In genomic region chr11:34907934-34908593, GRCh38 we compare ENCODE assay signal across 21 cellular contexts. TPM values are rescaled to one million over a fixed set of nuclear protein-coding genes. Genes with fewer than 3 reads are reported as not detected.
A peak's percentile ranks its signal among the peaks of the same experiment; 100 is the strongest.
DNase-seq lines count a peak whose midpoint lies in the region; ATAC-seq, FAIRE-seq and TF ChIP-seq lines count a peak whose summit lies in the region.
"Had no signal": no experiment of that assay in that cellular context is flagged by ENCODE, and none has a peak within 500 bp of the region (broad histone marks: within the 10 kb centered on the region; RNA-seq: fewer than 3 reads in every experiment).

No MANE protein-coding gene starts in this region.

- intact Hi-C loops in endothelial cell of umbilical vein (cut with micrococcal nuclease) (no loop called here), Right ventricle myocardium inferior (cut with DNase I) (no loop called here)
- intact Hi-C loops in activated T-helper 1 cell treated with anti-CD3 and anti-CD28 coated beads, Interleukin-12 subunit alpha, Interleukin-12 subunit beta, Interleukin-2, Interleukin-4 antibody, amounts not matched to agents 30 ng/mL and 10 ng/mL and 1 ng/mL, durations not matched to agents 14 hours and 24 hours and 36 hours (cut with micrococcal nuclease): no loop called here

- no peaks in the 10 kb centered on the region for H4K20me1 ChIP-seq in endothelial cell of umbilical vein (replicated peaks; ENCODE audit: control insufficient read depth, extremely low read depth, insufficient read depth, low read length)

- no peak overlapping the region for H2AFZ ChIP-seq in endothelial cell of umbilical vein (ENCODE audit: low read depth, low read length)

- no peaks in the 10 kb centered on the region for H3K9me3 ChIP-seq in KOPT-K1 (ENCODE audit: insufficient read depth, low read length, poor library complexity, severe bottlenecking)
- no peaks in the 10 kb centered on the region for H3K9me3 ChIP-seq in endothelial cell of umbilical vein (replicated peaks; ENCODE audit: control insufficient read depth, insufficient read depth, low read length)
- H3K9me3 ChIP-seq: tibial nerve had no signal

- peaks cover 5% of the 10 kb centered on the region for H3K4me1 ChIP-seq in endothelial cell of umbilical vein (ENCODE audit: control insufficient read depth, extremely low read depth, insufficient read depth, low read length)

- no peaks in the 10 kb centered on the region for H3K27me3 ChIP-seq in endothelial cell of umbilical vein (ENCODE audit: control insufficient read depth in 2 of 2, insufficient read depth in 2 of 2, low read length in 2 of 2)
- H3K27me3 ChIP-seq: tibial nerve had no signal

- CTCF ChIA-PET in endothelial cell of umbilical vein (lab: Charles Lee): interaction anchor here (1.2 kb wide), 1 partner anchor 11 kb away, joined by 3 read pairs; no protein-coding TSS in a partner anchor

- no peak overlapping the region for H3K4me3 ChIP-seq in endothelial cell of umbilical vein (replicated peaks in 1 of 3; ENCODE audit: insufficient read depth in 1 of 3, low read depth in 1 of 3, low read length in 3 of 3)
- H3K4me3 ChIP-seq: tibial nerve had no signal

- FAIRE-seq in H54 (lab: Jason Lieb, UNC) (peak; percentile 74), endothelial cell of umbilical vein (lab: Jason Lieb, UNC) (no peak)
- FAIRE-seq: D721Med, endometrium, HTR-8/SVneo had no signal

- POLR2A ChIA-PET in endothelial cell of umbilical vein (lab: Charles Lee): no interaction called here

- TF ChIP-seq POLR2A in GM18505 (IDR thresholded peaks at IDR 0.05; ENCODE audit: borderline replicate concordance, extremely low read depth, insufficient read depth, insufficient read length) (no peak), H54 (IDR thresholded peaks at IDR 0.05; ENCODE audit: low read depth, low read length) (no peak), endothelial cell of umbilical vein (IDR thresholded peaks at IDR 0.05; ENCODE audit: low read depth, low read length) (no peak)

- H3K27ac ChIP-seq in KOPT-K1 (ENCODE audit: low read depth, low read length, poor library complexity, severe bottlenecking) (peak overlapping the region; percentile 45), endothelial cell of umbilical vein (ENCODE audit: insufficient read depth, low read depth, low read length) (no peak overlapping the region)
- H3K27ac ChIP-seq: tibial nerve had no signal

- no peak overlapping the region for H3K27ac Mint-ChIP-seq in activated T-helper 1 cell treated with anti-CD3 and anti-CD28 coated beads, Interleukin-12 subunit alpha, Interleukin-12 subunit beta, Interleukin-2, Interleukin-4 antibody, amounts not matched to agents 30 ng/mL and 10 ng/mL and 1 ng/mL, durations not matched to agents 14 hours and 24 hours and 36 hours

- BruUV-seq in endothelial cell of umbilical vein (replicated peaks; lab: Mats Ljungman, UMichigan): no TSS peak

- H3K36me3 Mint-ChIP-seq in activated T-helper 1 cell treated with anti-CD3 and anti-CD28 coated beads, Interleukin-12 subunit alpha, Interleukin-12 subunit beta, Interleukin-2, Interleukin-4 antibody, amounts not matched to agents 30 ng/mL and 10 ng/mL and 1 ng/mL, durations not matched to agents 14 hours and 24 hours and 36 hours (ENCODE audit: low read depth): peaks cover 12% of the 10 kb centered on the region

- no peak overlapping the region for H3K4me3 Mint-ChIP-seq in activated T-helper 1 cell treated with anti-CD3 and anti-CD28 coated beads, Interleukin-12 subunit alpha, Interleukin-12 subunit beta, Interleukin-2, Interleukin-4 antibody, amounts not matched to agents 30 ng/mL and 10 ng/mL and 1 ng/mL, durations not matched to agents 14 hours and 24 hours and 36 hours

- H3K9me1 ChIP-seq in endothelial cell of umbilical vein (replicated peaks; ENCODE audit: control insufficient read depth, extremely low read depth, insufficient read depth, low read length): no peaks in the 10 kb centered on the region

- H3K79me2 ChIP-seq in endothelial cell of umbilical vein (ENCODE audit: control insufficient read depth, insufficient read depth, low read length): no peaks in the 10 kb centered on the region

- TF ChIP-seq CTCF in endothelial cell of umbilical vein (IDR thresholded peaks at IDR 0.05; ENCODE audit: extremely low read depth in 1 of 2, insufficient read depth in 1 of 2, low read depth in 1 of 2, low read length in 2 of 2): no peak

- H3K4me2 ChIP-seq in endothelial cell of umbilical vein (ENCODE audit: insufficient read depth, low read length): no peak overlapping the region

- ATAC-seq in GM18505 (IDR thresholded peaks at IDR 0.05; ENCODE audit: unreplicated experiment) (peak; percentile 62), Right ventricle myocardium inferior (no peak)

- H3K27me3 Mint-ChIP-seq in activated T-helper 1 cell treated with anti-CD3 and anti-CD28 coated beads, Interleukin-12 subunit alpha, Interleukin-12 subunit beta, Interleukin-2, Interleukin-4 antibody, amounts not matched to agents 30 ng/mL and 10 ng/mL and 1 ng/mL, durations not matched to agents 14 hours and 24 hours and 36 hours (ENCODE audit: insufficient read depth): no peaks in the 10 kb centered on the region

- H3K36me3 ChIP-seq in KOPT-K1 (ENCODE audit: insufficient read depth, low read length) (peaks cover 5% of the 10 kb centered on the region), endothelial cell of umbilical vein (ENCODE audit: control insufficient read depth in 2 of 2, extremely low read depth in 1 of 2, insufficient read depth in 2 of 2, low read length in 2 of 2) (no peaks in the 10 kb centered on the region)

- DNase-seq in H54 (ENCODE audit: insufficient read length, low spot score) (no peak), endothelial cell of umbilical vein (ENCODE audit: low read depth, low spot score) (peak; percentile 24), NCI-H2029 (lab: John Stamatoyannopoulos, UW) (no peak), Right ventricle myocardium inferior (ENCODE audit: missing footprints) (no peak), T-helper 9 cell (no peak)
- DNase-seq in activated T-helper 1 cell treated with anti-CD3 and anti-CD28 coated beads, Interleukin-12 subunit alpha, Interleukin-12 subunit beta, Interleukin-2, Interleukin-4 antibody, amounts not matched to agents 30 ng/mL and 10 ng/mL and 1 ng/mL, durations not matched to agents 14 hours and 24 hours and 36 hours (ENCODE audit: low spot score): no peak
- DNase-seq: activated CD4-positive, alpha-beta T cell treated with anti-CD3 and anti-CD28 coated beads for 1 hour; activated gamma-delta T cell treated with Interleukin-2 at 50 U/mL for 16 hours; aorta; GF-D8; hypothalamus; NCI-H187; NCI-H446 treated with DMSO at 0.1 percent for 48 hours; stimulated activated naive CD4-positive, alpha-beta T cell; T1000 had no signal

- no peaks in the 10 kb centered on the region for H3K4me1 Mint-ChIP-seq in activated T-helper 1 cell treated with anti-CD3 and anti-CD28 coated beads, Interleukin-12 subunit alpha, Interleukin-12 subunit beta, Interleukin-2, Interleukin-4 antibody, amounts not matched to agents 30 ng/mL and 10 ng/mL and 1 ng/mL, durations not matched to agents 14 hours and 24 hours and 36 hours (ENCODE audit: low read depth)

- dilution Hi-C loops in endothelial cell of umbilical vein (cut with MboI; ENCODE audit: extremely low pct_ligation_motif_present, low sequenced_read_pairs): no loop called here

- H3K9me3 Mint-ChIP-seq in activated T-helper 1 cell treated with anti-CD3 and anti-CD28 coated beads, Interleukin-12 subunit alpha, Interleukin-12 subunit beta, Interleukin-2, Interleukin-4 antibody, amounts not matched to agents 30 ng/mL and 10 ng/mL and 1 ng/mL, durations not matched to agents 14 hours and 24 hours and 36 hours: peaks cover 17% of the 10 kb centered on the region

- H3K9ac ChIP-seq in endothelial cell of umbilical vein (replicated peaks; ENCODE audit: extremely low read depth, insufficient read depth, low read length): no peak overlapping the region

TF ChIP-seq in endothelial cell of umbilical vein, 7 proteins besides CTCF, POLR2A, EP300 and RAD21 (continues in another document):
- TF ChIP-seq EZH2 (IDR thresholded peaks at IDR 0.05; ENCODE audit: borderline replicate concordance, low read depth, low read length, severe bottlenecking): no peak
- TF ChIP-seq MAX (IDR thresholded peaks at IDR 0.05; ENCODE audit: insufficient read depth, insufficient read length): no peak
- TF ChIP-seq FOS (IDR thresholded peaks at IDR 0.05; ENCODE audit: borderline replicate concordance, insufficient read depth, low read length): peak; percentile 66
- no peak for TF ChIP-seq MYC (IDR thresholded peaks at IDR 0.05; ENCODE audit: low read depth, low read length)
- no peak for TF ChIP-seq GATA2 (IDR thresholded peaks at IDR 0.05; ENCODE audit: insufficient read depth, insufficient read length, low read depth, low read length)

RNA-seq across cellular contexts. Expression of gene APIP, which starts 8.1 kb away (rescaled TPM):
- total RNA-seq in endothelial cell of umbilical vein: 25.9 and 26.9 TPM in 2 replicates
- polyA plus RNA-seq in endothelial cell of umbilical vein: 5.1 and 10.0 TPM in 2 replicates
- 17.3 and 17.4 TPM in 2 replicates for polyA plus RNA-seq in endothelial cell of umbilical vein (2011; cell fraction: cytosol; rRNA removed)
- polyA plus RNA-seq in endothelial cell of umbilical vein (2011; cell fraction: nucleus; rRNA removed): 18.1 and 25.2 TPM in 2 replicates
- 21.7 and 26.6 TPM in 2 replicates for polyA plus RNA-seq in endothelial cell of umbilical vein (2012)
- 2.0 and 2.5 TPM in 2 replicates for polyA minus RNA-seq in endothelial cell of umbilical vein
- 9.0 TPM for polyA minus RNA-seq in endothelial cell of umbilical vein (2011; cell fraction: cytosol; rRNA and poly(A)+ RNA removed)
- polyA minus RNA-seq in endothelial cell of umbilical vein (2011; cell fraction: nucleus; rRNA and poly(A)+ RNA removed): 2.5 and 3.0 TPM in 2 replicates
- 24.6 TPM for total RNA-seq in Right ventricle myocardium inferior
- total RNA-seq in activated T-helper 1 cell treated with anti-CD3 and anti-CD28 coated beads, Interleukin-12 subunit alpha, Interleukin-12 subunit beta, Interleukin-2, Interleukin-4 antibody, amounts not matched to agents 30 ng/mL and 10 ng/mL and 1 ng/mL, durations not matched to agents 14 hours and 24 hours and 36 hours: 26.3 and 26.8 TPM in 2 replicates

RNA-seq across cellular contexts. Expression of gene PDHX, which starts 8.4 kb away (rescaled TPM):
- total RNA-seq in endothelial cell of umbilical vein (30.5 and 33.2 TPM in 2 replicates), Right ventricle myocardium inferior (140 TPM)
- 8.2 and 10.5 TPM in 2 replicates for polyA plus RNA-seq in endothelial cell of umbilical vein
- 15.0 and 16.2 TPM in 2 replicates for polyA plus RNA-seq in endothelial cell of umbilical vein (2011; cell fraction: cytosol; rRNA removed)
- 20.0 and 23.9 TPM in 2 replicates for polyA plus RNA-seq in endothelial cell of umbilical vein (2011; cell fraction: nucleus; rRNA removed)
- 22.3 and 31.7 TPM in 2 replicates for polyA plus RNA-seq in endothelial cell of umbilical vein (2012)
- 14.5 and 17.0 TPM in 2 replicates for polyA minus RNA-seq in endothelial cell of umbilical vein
- 34.2 TPM for polyA minus RNA-seq in endothelial cell of umbilical vein (2011; cell fraction: cytosol; rRNA and poly(A)+ RNA removed)
- polyA minus RNA-seq in endothelial cell of umbilical vein (2011; cell fraction: nucleus; rRNA and poly(A)+ RNA removed): 21.1 and 31.0 TPM in 2 replicates
- total RNA-seq in activated T-helper 1 cell treated with anti-CD3 and anti-CD28 coated beads, Interleukin-12 subunit alpha, Interleukin-12 subunit beta, Interleukin-2, Interleukin-4 antibody, amounts not matched to agents 30 ng/mL and 10 ng/mL and 1 ng/mL, durations not matched to agents 14 hours and 24 hours and 36 hours: 32.0 TPM in 2 replicates
